Comparison of ENCODE assay signal across 23 cellular contexts in the genomic region with DNA sequence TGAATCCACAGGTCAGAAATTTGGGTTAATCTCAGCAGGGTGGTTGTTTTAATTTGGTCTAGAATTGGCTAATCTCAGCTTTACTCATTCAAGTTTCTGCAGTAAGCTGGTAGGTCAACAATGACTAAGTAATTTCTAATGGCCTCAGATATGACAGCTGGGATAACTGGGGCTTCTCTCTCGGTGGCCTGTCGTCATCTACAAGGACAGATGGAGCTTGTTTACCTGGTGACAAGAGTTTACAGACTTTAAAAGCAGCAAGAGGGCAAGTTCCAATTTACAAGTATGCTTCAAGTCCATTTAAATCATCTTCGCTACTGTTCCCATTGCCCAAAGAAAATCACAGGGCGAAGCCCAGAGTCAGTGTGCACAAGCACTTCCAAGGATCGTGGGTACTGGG.
DNase-seq lines count a peak whose midpoint lies in the region; ATAC-seq lines count a peak whose summit lies in the region.
"Had no signal": no experiment of that assay in that cellular context is flagged by ENCODE, and none has a peak within 500 bp of the region (broad histone marks: within the 10 kb centered on the region; RNA-seq: fewer than 3 reads in every experiment).

No MANE protein-coding gene starts in this region.

- WGBS in mesendoderm (ENCODE audit: extremely low coverage, insufficient coverage, low lambda C conversion rate), result no CpG with 5 or more reads among the region's 5 CpGs

- no peak for ATAC-seq in HG03342 (IDR thresholded peaks at IDR 0.05; ENCODE audit: unreplicated experiment)
- ATAC-seq: esophagus mucosa, GM12878 had no signal

- no peaks in the 10 kb centered on the region for H3K27me3 ChIP-seq in mesendoderm (ENCODE audit: insufficient read depth, low read length, poor library complexity)
- H3K27me3 ChIP-seq: BLaER1, right atrium auricular region had no signal

- H3K9ac ChIP-seq in mesendoderm (ENCODE audit: low read length), result no peak overlapping the region
- H3K9ac ChIP-seq: BLaER1, parathyroid adenoma had no signal

- H3K23ac ChIP-seq in mesendoderm (ENCODE audit: low read length), result no peak overlapping the region

- no peaks in the 10 kb centered on the region for H3K79me2 ChIP-seq in mesendoderm (ENCODE audit: control insufficient read depth, insufficient read depth, low read length)
- H3K79me2 ChIP-seq: parathyroid adenoma had no signal

- H3K79me1 ChIP-seq in mesendoderm (ENCODE audit: low read length), result no peaks in the 10 kb centered on the region

- no peak overlapping the region for H4K5ac ChIP-seq in mesendoderm (ENCODE audit: low read length)

- in situ Hi-C loops in ACHN (cut with HindIII; ENCODE audit: low pct_ligation_motif_present, low pct_unique_long_range_greater_than_20kb, low sequenced_read_pairs), result no loop called here

- H2AK5ac ChIP-seq in mesendoderm (ENCODE audit: low read length), result no peak overlapping the region

- H4K8ac ChIP-seq in mesendoderm (ENCODE audit: low read depth, low read length), result no peak overlapping the region

- H3K4me1 ChIP-seq in mesendoderm (ENCODE audit: control insufficient read depth, low read depth, low read length), result peaks cover 2% of the 10 kb centered on the region
- H3K4me1 ChIP-seq: BLaER1, parathyroid adenoma, right atrium auricular region had no signal

- H3K4me2 ChIP-seq in mesendoderm (ENCODE audit: low read length), result no peak overlapping the region
- H3K4me2 ChIP-seq: BLaER1 had no signal

- H2BK120ac ChIP-seq in mesendoderm (ENCODE audit: low read depth, low read length), result no peak overlapping the region

- no peak overlapping the region for H3K56ac ChIP-seq in mesendoderm (ENCODE audit: low read length)

- H3K18ac ChIP-seq in mesendoderm (ENCODE audit: low read length), result no peak overlapping the region

- H3K4ac ChIP-seq in mesendoderm (ENCODE audit: low read depth, low read length), result no peak overlapping the region

- H3K36me3 ChIP-seq in mesendoderm (ENCODE audit: control insufficient read depth, insufficient read depth, low read length), result no peaks in the 10 kb centered on the region
- H3K36me3 ChIP-seq: BLaER1, right atrium auricular region had no signal

- peak; percentile 1 for DNase-seq in DMS 273 treated with DMSO at 0.1 percent for 48 hours (lab: John Stamatoyannopoulos, UW)
- peak; percentile 52 for DNase-seq in LHCN-M2 (ENCODE audit: low read depth)
- peak; percentile 2 for DNase-seq in astrocyte of the hippocampus (ENCODE audit: low read depth, low spot score)
- DNase-seq in mesendoderm, result peak; percentile 62
- DNase-seq in hypothalamus (lab: John Stamatoyannopoulos, UW), result no peak
- no peak for DNase-seq in CD1c-positive myeloid dendritic cell (ENCODE audit: extremely low spot score)
- no peak for DNase-seq in ACHN
- DNase-seq: activated CD4-positive, alpha-beta T cell treated with anti-CD3 and anti-CD28 coated beads, Interleukin-2, amount 50 U/mL, for 1 hour; activated naive CD4-positive, alpha-beta T cell; activated T-cell treated with anti-CD3 and anti-CD28 coated beads, Interleukin-2, amount 50 U/mL, for 48 hours; COR-L47; effector memory CD4-positive, alpha-beta T cell; foreskin fibroblast; NCI-H2029 treated with DMSO at 0.1 percent for 48 hours; Right ventricle myocardium superior; stimulated activated CD4-positive, alpha-beta T cell treated with anti-CD3 and anti-CD28 coated beads, Interleukin-2, amount 100 ng/mL, for 48 hours had no signal

- H3K27ac ChIP-seq in mesendoderm (ENCODE audit: low read depth, low read length), result peak overlapping the region; percentile 58
- H3K27ac ChIP-seq: BLaER1, coronary artery, parathyroid adenoma, right atrium auricular region had no signal

- no peak overlapping the region for H2BK15ac ChIP-seq in mesendoderm (replicated peaks; ENCODE audit: low read depth)

- H3K4me3 ChIP-seq in mesendoderm (ENCODE audit: low read length), result no peak overlapping the region
- H3K4me3 ChIP-seq: BLaER1, coronary artery, GM12878, right atrium auricular region had no signal

- no peak overlapping the region for H2BK5ac ChIP-seq in mesendoderm (ENCODE audit: low read length)

Comparison
In these comparisons a context has a peak if more than half of its experiments do, and no peak if none do; other contexts are left out.
1. DNase-seq: peak in DMS 273 treated with DMSO at 0.1 percent for 48 hours (single experiment), LHCN-M2 (single experiment), astrocyte of the hippocampus (single experiment) and mesendoderm (single experiment); none in hypothalamus (0 of 51), CD1c-positive myeloid dendritic cell (single experiment) and ACHN (single experiment).